ENCODE assay signal across 25 cellular contexts in the genomic region with DNA sequence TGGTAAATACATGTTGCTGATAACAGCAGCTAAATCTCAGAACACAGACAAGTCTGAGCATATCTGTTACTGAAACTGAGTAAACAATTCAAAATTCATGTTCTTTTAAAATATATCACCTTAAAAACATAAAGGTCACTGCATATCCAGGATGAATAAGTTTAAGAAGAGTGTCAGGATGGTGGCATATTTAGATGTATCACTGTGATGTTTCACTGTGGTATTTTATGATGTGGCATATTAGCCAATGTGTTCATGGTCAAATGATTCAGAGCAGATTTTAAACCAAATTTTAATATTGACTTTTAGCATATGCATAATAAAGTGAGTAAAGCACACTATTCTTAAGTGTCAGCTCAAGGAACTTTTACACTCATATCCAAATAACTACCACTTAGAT.
DNase-seq lines count a peak whose midpoint lies in the region; ATAC-seq and TF ChIP-seq lines count a peak whose summit lies in the region.
"Had no signal": no experiment of that assay in that cellular context is flagged by ENCODE, and none has a peak within 500 bp of the region (broad histone marks: within the 10 kb centered on the region; RNA-seq: fewer than 3 reads in every experiment).

No MANE protein-coding gene starts in this region.

- no peaks in the 10 kb centered on the region for H3K79me2 ChIP-seq in osteoblast (ENCODE audit: insufficient read depth, low read length)

- no peak overlapping the region for H2AFZ ChIP-seq in osteoblast (ENCODE audit: low read length)

- H3K9me3 ChIP-seq in adipocyte (ENCODE audit: control insufficient read depth, low read length) (no peaks in the 10 kb centered on the region), osteoblast (ENCODE audit: low read depth, low read length) (no peaks in the 10 kb centered on the region), mucosa of descending colon (no peaks in the 10 kb centered on the region)
- H3K9me3 ChIP-seq: BLaER1 treated with 17β-estradiol and CSF1 and Interleukin-3, amounts not matched to agents 10 nM and 100 nM; HAP-1 had no signal

- ATAC-seq in activated naive CD8-positive, alpha-beta T cell treated with anti-CD3 and anti-CD28 coated beads, Interleukin-2, amount 50 U/mL, for 24 hours, result peak; percentile 24
- ATAC-seq in mucosa of descending colon (no peak), GM18909 (IDR thresholded peaks at IDR 0.05; ENCODE audit: poor library complexity, unreplicated experiment) (no peak)
- ATAC-seq in effector memory CD8-positive, alpha-beta T cell (replicated peaks), result no peak
- no peak for ATAC-seq in stimulated activated memory B cell treated with anti-CD40 and anti-IgM and Interleukin-4, amounts not matched to agents 10 μg/mL and 1 μg/mL and 100 μg/mL, for 72 hours
- ATAC-seq: CD8-positive, alpha-beta T cell had no signal

- intact Hi-C loops in mucosa of descending colon (cut with DNase I, micrococcal nuclease), result no loop called here

- no peak for DNase-seq in activated naive CD8-positive, alpha-beta T cell treated with anti-CD3 and anti-CD28 coated beads, Interleukin-2, amount 50 U/mL, for 24 hours
- no peak for DNase-seq in activated naive CD8-positive, alpha-beta T cell treated with anti-CD3 and anti-CD28 coated beads for 36 hours
- DNase-seq in adipocyte (ENCODE audit: low read depth) (peak; percentile 2), osteoblast (ENCODE audit: insufficient read length, low spot score, missing footprints) (peak; percentile 57), mucosa of descending colon (no peak)
- DNase-seq in effector memory CD8-positive, alpha-beta T cell, result no peak
- DNase-seq: DND-41, GDM1, IMR-90, NCI-H1105, NCI-H146, NCI-H2029 treated with DMSO at 0.1 percent for 48 hours, NCI-H226, NCI-H510A treated with DMSO at 0.1 percent for 48 hours, NCI-H748 treated with DMSO at 0.1 percent for 48 hours, SHP77 treated with DMSO at 0.1 percent for 48 hours had no signal

- TF ChIP-seq CTCF in osteoblast (IDR thresholded peaks at IDR 0.05; ENCODE audit: extremely low read depth, low read depth, low read length), result no peak
- TF ChIP-seq CTCF in mucosa of descending colon (IDR thresholded peaks at IDR 0.05), result no peak

- H3K27me3 Mint-ChIP-seq in activated naive CD8-positive, alpha-beta T cell treated with anti-CD3 and anti-CD28 coated beads, Interleukin-2, amount 50 U/mL, for 24 hours, result no peaks in the 10 kb centered on the region
- H3K27me3 Mint-ChIP-seq in activated naive CD8-positive, alpha-beta T cell treated with anti-CD3 and anti-CD28 coated beads for 36 hours, result no peaks in the 10 kb centered on the region
- no peaks in the 10 kb centered on the region for H3K27me3 Mint-ChIP-seq in effector memory CD8-positive, alpha-beta T cell
- H3K27me3 Mint-ChIP-seq in stimulated activated memory B cell treated with anti-CD40 and anti-IgM and Interleukin-4, amounts not matched to agents 10 μg/mL and 1 μg/mL and 100 μg/mL, for 72 hours, result no peaks in the 10 kb centered on the region

- H3K4me3 ChIP-seq in adipocyte (ENCODE audit: low read length) (no peak overlapping the region), osteoblast (ENCODE audit: insufficient read depth, low read length) (no peak overlapping the region), mucosa of descending colon (no peak overlapping the region)
- H3K4me3 ChIP-seq: BLaER1 treated with 17β-estradiol and CSF1 and Interleukin-3, amounts not matched to agents 10 nM and 100 nM; HAP-1; SK-N-MC had no signal

- H3K27me3 ChIP-seq in adipocyte (replicated peaks; ENCODE audit: control insufficient read depth, insufficient read depth, low read length) (no peaks in the 10 kb centered on the region), osteoblast (ENCODE audit: insufficient read depth, low read length) (no peaks in the 10 kb centered on the region)
- H3K27me3 ChIP-seq: BLaER1 treated with 17β-estradiol and CSF1 and Interleukin-3, amounts not matched to agents 10 nM and 100 nM had no signal

- no peak overlapping the region for H3K27ac Mint-ChIP-seq in activated naive CD8-positive, alpha-beta T cell treated with anti-CD3 and anti-CD28 coated beads, Interleukin-2, amount 50 U/mL, for 24 hours
- H3K27ac Mint-ChIP-seq in activated naive CD8-positive, alpha-beta T cell treated with anti-CD3 and anti-CD28 coated beads for 36 hours, result no peak overlapping the region
- H3K27ac Mint-ChIP-seq in effector memory CD8-positive, alpha-beta T cell, result no peak overlapping the region
- no peak overlapping the region for H3K27ac Mint-ChIP-seq in stimulated activated memory B cell treated with anti-CD40 and anti-IgM and Interleukin-4, amounts not matched to agents 10 μg/mL and 1 μg/mL and 100 μg/mL, for 72 hours
- H3K27ac Mint-ChIP-seq: CD8-positive, alpha-beta T cell had no signal

- H3K9me3 Mint-ChIP-seq in activated naive CD8-positive, alpha-beta T cell treated with anti-CD3 and anti-CD28 coated beads, Interleukin-2, amount 50 U/mL, for 24 hours, result peaks cover 6% of the 10 kb centered on the region
- no peaks in the 10 kb centered on the region for H3K9me3 Mint-ChIP-seq in activated naive CD8-positive, alpha-beta T cell treated with anti-CD3 and anti-CD28 coated beads for 36 hours
- no peaks in the 10 kb centered on the region for H3K9me3 Mint-ChIP-seq in effector memory CD8-positive, alpha-beta T cell
- peaks cover 4% of the 10 kb centered on the region for H3K9me3 Mint-ChIP-seq in stimulated activated memory B cell treated with anti-CD40 and anti-IgM and Interleukin-4, amounts not matched to agents 10 μg/mL and 1 μg/mL and 100 μg/mL, for 72 hours

- no peak overlapping the region for H3K4me2 ChIP-seq in osteoblast (ENCODE audit: insufficient read depth, low read length)
- H3K4me2 ChIP-seq: BLaER1 treated with 17β-estradiol and CSF1 and Interleukin-3, amounts not matched to agents 10 nM and 100 nM; KMS-11 had no signal

- no peaks in the 10 kb centered on the region for H3K4me1 Mint-ChIP-seq in activated naive CD8-positive, alpha-beta T cell treated with anti-CD3 and anti-CD28 coated beads, Interleukin-2, amount 50 U/mL, for 24 hours
- no peaks in the 10 kb centered on the region for H3K4me1 Mint-ChIP-seq in activated naive CD8-positive, alpha-beta T cell treated with anti-CD3 and anti-CD28 coated beads for 36 hours
- H3K4me1 Mint-ChIP-seq in effector memory CD8-positive, alpha-beta T cell (ENCODE audit: low read depth in 2 of 2), result no peaks in the 10 kb centered on the region
- no peaks in the 10 kb centered on the region for H3K4me1 Mint-ChIP-seq in stimulated activated memory B cell treated with anti-CD40 and anti-IgM and Interleukin-4, amounts not matched to agents 10 μg/mL and 1 μg/mL and 100 μg/mL, for 72 hours

- no peak overlapping the region for H3K4me3 Mint-ChIP-seq in activated naive CD8-positive, alpha-beta T cell treated with anti-CD3 and anti-CD28 coated beads, Interleukin-2, amount 50 U/mL, for 24 hours
- no peak overlapping the region for H3K4me3 Mint-ChIP-seq in activated naive CD8-positive, alpha-beta T cell treated with anti-CD3 and anti-CD28 coated beads for 36 hours
- H3K4me3 Mint-ChIP-seq in effector memory CD8-positive, alpha-beta T cell, result no peak overlapping the region
- no peak overlapping the region for H3K4me3 Mint-ChIP-seq in stimulated activated memory B cell treated with anti-CD40 and anti-IgM and Interleukin-4, amounts not matched to agents 10 μg/mL and 1 μg/mL and 100 μg/mL, for 72 hours
- H3K4me3 Mint-ChIP-seq: CD8-positive, alpha-beta T cell had no signal

- H3K4me1 ChIP-seq in adipocyte (ENCODE audit: control insufficient read depth, insufficient read depth, low read length) (peaks cover 15% of the 10 kb centered on the region), osteoblast (ENCODE audit: insufficient read depth, low read length) (peaks cover 24% of the 10 kb centered on the region), mucosa of descending colon (ENCODE audit: low read depth) (no peaks in the 10 kb centered on the region)
- H3K4me1 ChIP-seq: HAP-1 had no signal

- H3K27ac ChIP-seq in osteoblast (ENCODE audit: low read depth, low read length), result no peak overlapping the region
- H3K27ac ChIP-seq: 22Rv1; BLaER1 treated with 17β-estradiol and CSF1 and Interleukin-3, amounts not matched to agents 10 nM and 100 nM; KMS-11; RWPE1; SK-N-MC had no signal

- H4K20me1 ChIP-seq in osteoblast (ENCODE audit: insufficient read depth, low read length), result no peaks in the 10 kb centered on the region
- H4K20me1 ChIP-seq: BLaER1 treated with 17β-estradiol and CSF1 and Interleukin-3, amounts not matched to agents 10 nM and 100 nM had no signal

- no peak overlapping the region for H3K9ac ChIP-seq in adipocyte (ENCODE audit: low read length)
- H3K9ac ChIP-seq: BLaER1 treated with 17β-estradiol and CSF1 and Interleukin-3, amounts not matched to agents 10 nM and 100 nM; KMS-11 had no signal

- no peaks in the 10 kb centered on the region for H3K36me3 ChIP-seq in adipocyte (ENCODE audit: control insufficient read depth, insufficient read depth, low read length, severe bottlenecking)
- H3K36me3 ChIP-seq in osteoblast (ENCODE audit: insufficient read depth, low read length), result no peaks in the 10 kb centered on the region
- H3K36me3 ChIP-seq in mucosa of descending colon (ENCODE audit: low read depth), result no peaks in the 10 kb centered on the region
- H3K36me3 ChIP-seq: BLaER1 treated with 17β-estradiol and CSF1 and Interleukin-3, amounts not matched to agents 10 nM and 100 nM; HAP-1 had no signal

- H3K36me3 Mint-ChIP-seq in activated naive CD8-positive, alpha-beta T cell treated with anti-CD3 and anti-CD28 coated beads, Interleukin-2, amount 50 U/mL, for 24 hours (ENCODE audit: low read depth), result no peaks in the 10 kb centered on the region
- H3K36me3 Mint-ChIP-seq in activated naive CD8-positive, alpha-beta T cell treated with anti-CD3 and anti-CD28 coated beads for 36 hours, result no peaks in the 10 kb centered on the region
- H3K36me3 Mint-ChIP-seq in effector memory CD8-positive, alpha-beta T cell (ENCODE audit: insufficient read depth), result no peaks in the 10 kb centered on the region
- H3K36me3 Mint-ChIP-seq in stimulated activated memory B cell treated with anti-CD40 and anti-IgM and Interleukin-4, amounts not matched to agents 10 μg/mL and 1 μg/mL and 100 μg/mL, for 72 hours, result no peaks in the 10 kb centered on the region
- H3K36me3 Mint-ChIP-seq: CD8-positive, alpha-beta T cell had no signal

Comparison
In these comparisons a context has a peak if more than half of its experiments do, and no peak if none do; other contexts are left out.
1. DNase-seq: peak in adipocyte (single experiment) and osteoblast (single experiment); none in activated naive CD8-positive, alpha-beta T cell treated with anti-CD3 and anti-CD28 coated beads, Interleukin-2, amount 50 U/mL, for 24 hours (single experiment), activated naive CD8-positive, alpha-beta T cell treated with anti-CD3 and anti-CD28 coated beads for 36 hours (single experiment), mucosa of descending colon (0 of 3) and effector memory CD8-positive, alpha-beta T cell (0 of 3).